ENCODE assay signal across 1 cellular context in genomic region chr12:6494351-6494743, GRCh38.
TF ChIP-seq lines count a peak whose summit lies in the region.

No MANE protein-coding gene starts in this region.

TF ChIP-seq in K562, 482 proteins besides CTCF, POLR2A, EP300 and RAD21:
- TF ChIP-seq POLR2B (IDR thresholded peaks at IDR 0.05; ENCODE audit: low read depth, partially characterized antibody) = peak; percentile 4
- TF ChIP-seq BMI1 (IDR thresholded peaks at IDR 0.05; ENCODE audit: low read length) = no peak
- no peak for TF ChIP-seq ETV5 (CRISPR knock-in tag; IDR thresholded peaks at IDR 0.05; ENCODE audit: low read depth)
- no peak for TF ChIP-seq ZBTB34 (CRISPR knock-in tag; IDR thresholded peaks at IDR 0.05)
- 0 out of 4 replicates have a peak, but pooled peaks of 1 of the 2 experiments have one; percentile 2 for TF ChIP-seq HDAC1 (IDR thresholded peaks at IDR 0.05)
- TF ChIP-seq ZNF384 (IDR thresholded peaks at IDR 0.05; ENCODE audit: low read depth, low read length) = no peak
- 0 out of 2 replicates have a peak, but pooled peaks have one; percentile 13 for TF ChIP-seq ARID1B (IDR thresholded peaks at IDR 0.05)
- no peak for TF ChIP-seq MEF2D (tag; conservative IDR thresholded peaks at IDR 0.05; ENCODE audit: low read depth)
- no peak for TF ChIP-seq ZFP30 (CRISPR knock-in tag; IDR thresholded peaks at IDR 0.05; ENCODE audit: borderline replicate concordance)
- no peak for TF ChIP-seq NRF1 (conservative IDR thresholded peaks at IDR 0.05 in 1 of 2, IDR thresholded peaks at IDR 0.05 in 1 of 2)
- no peak for TF ChIP-seq KDM5B (IDR thresholded peaks at IDR 0.05; ENCODE audit: insufficient replicate concordance, low read depth, low read length)
- TF ChIP-seq ARNT (IDR thresholded peaks at IDR 0.05) = 0 out of 4 replicates have a peak, but pooled peaks of 1 of the 2 experiments have one; percentile 33
- TF ChIP-seq, protein P1, sequence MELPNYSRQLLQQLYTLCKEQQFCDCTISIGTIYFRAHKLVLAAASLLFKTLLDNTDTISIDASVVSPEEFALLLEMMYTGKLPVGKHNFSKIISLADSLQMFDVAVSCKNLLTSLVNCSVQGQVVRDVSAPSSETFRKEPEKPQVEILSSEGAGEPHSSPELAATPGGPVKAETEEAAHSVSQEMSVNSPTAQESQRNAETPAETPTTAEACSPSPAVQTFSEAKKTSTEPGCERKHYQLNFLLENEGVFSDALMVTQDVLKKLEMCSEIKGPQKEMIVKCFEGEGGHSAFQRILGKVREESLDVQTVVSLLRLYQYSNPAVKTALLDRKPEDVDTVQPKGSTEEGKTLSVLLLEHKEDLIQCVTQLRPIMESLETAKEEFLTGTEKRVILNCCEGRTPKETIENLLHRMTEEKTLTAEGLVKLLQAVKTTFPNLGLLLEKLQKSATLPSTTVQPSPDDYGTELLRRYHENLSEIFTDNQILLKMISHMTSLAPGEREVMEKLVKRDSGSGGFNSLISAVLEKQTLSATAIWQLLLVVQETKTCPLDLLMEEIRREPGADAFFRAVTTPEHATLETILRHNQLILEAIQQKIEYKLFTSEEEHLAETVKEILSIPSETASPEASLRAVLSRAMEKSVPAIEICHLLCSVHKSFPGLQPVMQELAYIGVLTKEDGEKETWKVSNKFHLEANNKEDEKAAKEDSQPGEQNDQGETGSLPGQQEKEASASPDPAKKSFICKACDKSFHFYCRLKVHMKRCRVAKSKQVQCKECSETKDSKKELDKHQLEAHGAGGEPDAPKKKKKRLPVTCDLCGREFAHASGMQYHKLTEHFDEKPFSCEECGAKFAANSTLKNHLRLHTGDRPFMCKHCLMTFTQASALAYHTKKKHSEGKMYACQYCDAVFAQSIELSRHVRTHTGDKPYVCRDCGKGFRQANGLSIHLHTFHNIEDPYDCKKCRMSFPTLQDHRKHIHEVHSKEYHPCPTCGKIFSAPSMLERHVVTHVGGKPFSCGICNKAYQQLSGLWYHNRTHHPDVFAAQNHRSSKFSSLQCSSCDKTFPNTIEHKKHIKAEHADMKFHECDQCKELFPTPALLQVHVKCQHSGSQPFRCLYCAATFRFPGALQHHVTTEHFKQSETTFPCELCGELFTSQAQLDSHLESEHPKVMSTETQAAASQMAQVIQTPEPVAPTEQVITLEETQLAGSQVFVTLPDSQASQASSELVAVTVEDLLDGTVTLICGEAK (IDR thresholded peaks at IDR 0.05) = 0 out of 2 replicates have a peak, but pooled peaks have one; percentile 25
- TF ChIP-seq, protein P1 (CRISPR knock-in tag; IDR thresholded peaks at IDR 0.05) = no peak
